In genomic region chr9:128912270-128912853, GRCh38 we compare ENCODE assay signal across 8 cellular contexts. TPM values are rescaled to one million over a fixed set of nuclear protein-coding genes. Genes with fewer than 3 reads are reported as not detected.
DNase-seq lines count a peak whose midpoint lies in the region; ATAC-seq lines count a peak whose summit lies in the region.

No MANE protein-coding gene starts in this region.

- POLR2A ChIA-PET in activated CD4-positive, alpha-beta T cell treated with anti-CD3 and anti-CD28 coated beads for 36 hours (lab: Charles Lee) = interaction anchor here (0.6 kb wide), 2 partner anchors 22 to 56 kb away, joined by 3 read pairs; no protein-coding TSS in a partner anchor

- H3K9me3 ChIP-seq in HAP-1 = no peaks in the 10 kb centered on the region

- H3K36me3 Mint-ChIP-seq in activated CD4-positive, alpha-beta T cell treated with anti-CD3 and anti-CD28 coated beads for 36 hours (ENCODE audit: low read depth) = peaks cover 45% of the 10 kb centered on the region

- peak overlapping the region; percentile 90 for H3K27ac ChIP-seq in angular gyrus (ENCODE audit: low read depth, low read length)
- peak overlapping the region; percentile 60 for H3K27ac ChIP-seq in temporal lobe (ENCODE audit: low read depth, low read length)

- H3K27ac Mint-ChIP-seq in activated CD4-positive, alpha-beta T cell treated with anti-CD3 and anti-CD28 coated beads for 36 hours = peak overlapping the region; percentile 80

- no peaks in the 10 kb centered on the region for H3K4me1 ChIP-seq in HAP-1

- H3K36me3 ChIP-seq in HAP-1 (replicated peaks) = peaks cover 15% of the 10 kb centered on the region

- H3K27me3 Mint-ChIP-seq in activated CD4-positive, alpha-beta T cell treated with anti-CD3 and anti-CD28 coated beads for 36 hours = no peaks in the 10 kb centered on the region

- no peaks in the 10 kb centered on the region for H3K27me3 ChIP-seq in HAP-1 (ENCODE audit: low read depth)

- intact Hi-C loops in activated CD4-positive, alpha-beta T cell treated with anti-CD3 and anti-CD28 coated beads for 36 hours (cut with DNase I, micrococcal nuclease) = no loop called here

- ATAC-seq in activated CD4-positive, alpha-beta T cell treated with anti-CD3 and anti-CD28 coated beads for 36 hours = peak; percentile 66
- ATAC-seq in GM19463 (IDR thresholded peaks at IDR 0.05; ENCODE audit: unreplicated experiment) = no peak

- in situ Hi-C loops in HAP-1 (cut with MboI; ENCODE audit: low sequenced_read_pairs) = no loop called here

- no peak overlapping the region for H3K4me3 Mint-ChIP-seq in activated CD4-positive, alpha-beta T cell treated with anti-CD3 and anti-CD28 coated beads for 36 hours

- no peak overlapping the region for H3K4me3 ChIP-seq in HAP-1

- peak; percentile 54 for DNase-seq in activated CD4-positive, alpha-beta T cell treated with anti-CD3 and anti-CD28 coated beads for 36 hours
- DNase-seq in activated CD4-positive, alpha-beta T cell treated with anti-CD3 and anti-CD28 coated beads, Interleukin-2, amount 50 U/mL, for 4 hours = no peak
- DNase-seq in islet precursor cell (peak; percentile 83), HAP-1 (ENCODE audit: low spot score in 2 of 2) (no peak), NOMO-1 (lab: John Stamatoyannopoulos, UW; ENCODE audit: unreplicated experiment in 2 of 2) (no peak)

- H3K4me1 Mint-ChIP-seq in activated CD4-positive, alpha-beta T cell treated with anti-CD3 and anti-CD28 coated beads for 36 hours = peaks cover 47% of the 10 kb centered on the region

- CTCF ChIA-PET in activated CD4-positive, alpha-beta T cell treated with anti-CD3 and anti-CD28 coated beads for 36 hours (lab: Charles Lee) = interaction anchor here (0.9 kb wide), 1 partner anchor 13 kb away, joined by 3 read pairs; no protein-coding TSS in a partner anchor

- H3K9me3 Mint-ChIP-seq in activated CD4-positive, alpha-beta T cell treated with anti-CD3 and anti-CD28 coated beads for 36 hours (ENCODE audit: low read depth) = no peaks in the 10 kb centered on the region

RNA-seq across cellular contexts. Expression of gene PHYHD1, which starts 8.4 kb away (rescaled TPM):
- total RNA-seq in activated CD4-positive, alpha-beta T cell treated with anti-CD3 and anti-CD28 coated beads for 36 hours = under 1 TPM; 0.21 to 0.44 TPM
- 1.2 TPM for total RNA-seq in temporal lobe

RNA-seq across cellular contexts. Expression of gene LRRC8A, which starts 30.4 kb away (rescaled TPM):
- 10 to 100 TPM; 14.9 to 15.5 TPM for total RNA-seq in activated CD4-positive, alpha-beta T cell treated with anti-CD3 and anti-CD28 coated beads for 36 hours
- total RNA-seq in temporal lobe = 19.9 TPM

RNA-seq across cellular contexts. Expression of gene KYAT1, which starts 30.6 kb away (rescaled TPM):
- 10 to 100 TPM; 14.8 to 18.5 TPM for total RNA-seq in activated CD4-positive, alpha-beta T cell treated with anti-CD3 and anti-CD28 coated beads for 36 hours
- 9.1 TPM for total RNA-seq in temporal lobe

RNA-seq across cellular contexts. Expression of gene DOLK, which starts 35.0 kb away (rescaled TPM):
- total RNA-seq in activated CD4-positive, alpha-beta T cell treated with anti-CD3 and anti-CD28 coated beads for 36 hours = 1 to 10 TPM; 4.8 to 5.0 TPM
- total RNA-seq in temporal lobe = 7.1 TPM

RNA-seq across cellular contexts. Expression of gene NUP188, which starts 35.1 kb away (rescaled TPM):
- total RNA-seq in activated CD4-positive, alpha-beta T cell treated with anti-CD3 and anti-CD28 coated beads for 36 hours = 100 to 1,000 TPM; 102 to 124 TPM
- total RNA-seq in temporal lobe = 24.8 TPM

Comparison
In these comparisons a context has a peak if more than half of its experiments do, and no peak if none do; other contexts are left out.
1. DNase-seq: peak in activated CD4-positive, alpha-beta T cell treated with anti-CD3 and anti-CD28 coated beads for 36 hours (single experiment) and islet precursor cell (single experiment); none in activated CD4-positive, alpha-beta T cell treated with anti-CD3 and anti-CD28 coated beads, Interleukin-2, amount 50 U/mL, for 4 hours (0 of 2), HAP-1 (0 of 2) and NOMO-1 (0 of 2).